In genomic region chr22:27003301-27003700, GRCh38 we compare ENCODE assay signal across 19 cellular contexts.
DNase-seq lines count a peak whose midpoint lies in the region; ATAC-seq and TF ChIP-seq lines count a peak whose summit lies in the region.
"Had no signal": no experiment of that assay in that cellular context is flagged by ENCODE, and none has a peak within 500 bp of the region (broad histone marks: within the 10 kb centered on the region; RNA-seq: fewer than 3 reads in every experiment).

No MANE protein-coding gene starts in this region.

- H4K12ac ChIP-seq in trophoblast cell (ENCODE audit: low read depth, low read length) = no peak overlapping the region

- no peak overlapping the region for H2BK120ac ChIP-seq in trophoblast cell (ENCODE audit: insufficient read depth, low read length, poor library complexity)

- no peak overlapping the region for H2BK12ac ChIP-seq in trophoblast cell (ENCODE audit: low read length)

- no peak overlapping the region for H4K91ac ChIP-seq in trophoblast cell (ENCODE audit: low read depth, low read length)

- no peak for TF ChIP-seq POLR2A in ovary (IDR thresholded peaks at IDR 0.05)
- no peak for TF ChIP-seq POLR2A in gastrocnemius medialis (IDR thresholded peaks at IDR 0.05)
- no peak for TF ChIP-seq POLR2A in esophagus squamous epithelium (IDR thresholded peaks at IDR 0.05)

- no peaks in the 10 kb centered on the region for H3K36me3 Mint-ChIP-seq in stimulated activated naive CD8-positive, alpha-beta T cell treated with anti-CD3 and anti-CD28 coated beads, Interleukin-15, Interleukin-2, amounts not matched to agents 100 ng/mL and 50 ng/mL, for 24 hours (ENCODE audit: low read depth)
- no peaks in the 10 kb centered on the region for H3K36me3 Mint-ChIP-seq in endodermal cell (ENCODE audit: low read depth)
- H3K36me3 Mint-ChIP-seq: CD14-positive monocyte; CD4-positive, alpha-beta memory T cell had no signal

- WGBS in endodermal cell (ENCODE audit: insufficient coverage in 1 of 2, insufficient read length in 1 of 2), 2 experiments = 92 to 93% methylated on average over 9 to 11 of the region's 11 CpGs
- 32 to 60% (median 41%) methylated on average over 11 of the region's 11 CpGs for WGBS in ovary, 3 donors
- WGBS in aorta, 2 donors = 82% methylated on average over 11 of the region's 11 CpGs
- WGBS in trophoblast cell (ENCODE audit: extremely low coverage, insufficient coverage, insufficient read length) = no CpG with 5 or more reads among the region's 11 CpGs
- 87 to 90% methylated on average over 11 of the region's 11 CpGs for WGBS in esophagus squamous epithelium, 2 donors

- no peak overlapping the region for H3K4me2 ChIP-seq in trophoblast cell (ENCODE audit: low read length)
- H3K4me2 ChIP-seq: A549, BLaER1 had no signal

- no peak for TF ChIP-seq CTCF in endodermal cell (conservative IDR thresholded peaks at IDR 0.05)
- no peak for TF ChIP-seq CTCF in ovary (IDR thresholded peaks at IDR 0.05)
- TF ChIP-seq CTCF in gastrocnemius medialis (IDR thresholded peaks at IDR 0.05 in 4 of 5, conservative IDR thresholded peaks at IDR 0.05 in 1 of 5) = no peak
- no peak for TF ChIP-seq CTCF in esophagus squamous epithelium (IDR thresholded peaks at IDR 0.05)

- no peaks in the 10 kb centered on the region for H3K79me1 ChIP-seq in trophoblast cell (ENCODE audit: low read length)

- peak overlapping the region; percentile 43 for H3K27ac Mint-ChIP-seq in stimulated activated naive CD8-positive, alpha-beta T cell treated with anti-CD3 and anti-CD28 coated beads, Interleukin-15, Interleukin-2, amounts not matched to agents 100 ng/mL and 50 ng/mL, for 24 hours
- H3K27ac Mint-ChIP-seq in endodermal cell = no peak overlapping the region
- H3K27ac Mint-ChIP-seq: CD14-positive monocyte; CD4-positive, alpha-beta memory T cell had no signal

- H2BK5ac ChIP-seq in trophoblast cell (ENCODE audit: low read depth, low read length, poor library complexity) = no peak overlapping the region

- H3K9me3 Mint-ChIP-seq in stimulated activated naive CD8-positive, alpha-beta T cell treated with anti-CD3 and anti-CD28 coated beads, Interleukin-15, Interleukin-2, amounts not matched to agents 100 ng/mL and 50 ng/mL, for 24 hours = no peaks in the 10 kb centered on the region
- no peaks in the 10 kb centered on the region for H3K9me3 Mint-ChIP-seq in endodermal cell
- H3K9me3 Mint-ChIP-seq: CD4-positive, alpha-beta memory T cell had no signal

- in situ Hi-C loops in gastrocnemius medialis (cut with MboI; ENCODE audit: low sequenced_read_pairs in 4 of 4) = no loop called here

- no peaks in the 10 kb centered on the region for H3K79me2 ChIP-seq in trophoblast cell (ENCODE audit: control insufficient read depth, insufficient read depth, low read length, poor library complexity)

- H3K27me3 ChIP-seq in endodermal cell (ENCODE audit: control insufficient read depth, insufficient read depth, low read length, poor library complexity, severe bottlenecking) = no peaks in the 10 kb centered on the region
- H3K27me3 ChIP-seq in ovary = no peaks in the 10 kb centered on the region
- no peaks in the 10 kb centered on the region for H3K27me3 ChIP-seq in aorta (ENCODE audit: control insufficient read depth in 1 of 2, insufficient read depth in 2 of 2, low read length in 1 of 2)
- no peaks in the 10 kb centered on the region for H3K27me3 ChIP-seq in trophoblast cell (ENCODE audit: insufficient read depth, low read length)
- H3K27me3 ChIP-seq in gastrocnemius medialis = peaks cover 3 to 9% (median 5%) of the 10 kb centered on the region in 3 donors
- peaks cover 0 to 16% (median 0%) of the 10 kb centered on the region in 4 donors for H3K27me3 ChIP-seq in esophagus squamous epithelium
- H3K27me3 ChIP-seq: BLaER1 had no signal

- no peak overlapping the region for H3K14ac ChIP-seq in trophoblast cell (ENCODE audit: low read length)

- H3K9me3 ChIP-seq in endodermal cell (ENCODE audit: control insufficient read depth, low read length) (no peaks in the 10 kb centered on the region), ovary (no peaks in the 10 kb centered on the region), aorta (ENCODE audit: control insufficient read depth, low read length) (no peaks in the 10 kb centered on the region), trophoblast cell (ENCODE audit: insufficient read depth, low read depth, low read length) (no peaks in the 10 kb centered on the region), gastrocnemius medialis (no peaks in the 10 kb centered on the region), esophagus squamous epithelium (no peaks in the 10 kb centered on the region)
- H3K9me3 ChIP-seq: A549, BLaER1 had no signal

- H3K27ac ChIP-seq in endodermal cell (ENCODE audit: low read depth, low read length) (peak overlapping the region; percentile 37), ovary (no peak overlapping the region), aorta (ENCODE audit: low read depth in 1 of 2, low read length in 2 of 2) (no peak overlapping the region), trophoblast cell (ENCODE audit: low read depth, low read length) (no peak overlapping the region), gastrocnemius medialis (no peak overlapping the region), esophagus squamous epithelium (no peak overlapping the region)
- H3K27ac ChIP-seq: 22Rv1, A549, BLaER1, GM23248 had no signal

- peaks cover 9% of the 10 kb centered on the region for H3K27me3 Mint-ChIP-seq in stimulated activated naive CD8-positive, alpha-beta T cell treated with anti-CD3 and anti-CD28 coated beads, Interleukin-15, Interleukin-2, amounts not matched to agents 100 ng/mL and 50 ng/mL, for 24 hours
- H3K27me3 Mint-ChIP-seq in endodermal cell (ENCODE audit: insufficient read depth) = peaks cover 8% of the 10 kb centered on the region

- no peak overlapping the region for H3K4ac ChIP-seq in trophoblast cell (ENCODE audit: low read depth, low read length)

- intact Hi-C loops in ovary (cut with DNase I) = no loop called here
- intact Hi-C loops in aorta (cut with DNase I) = no loop called here
- intact Hi-C loops in gastrocnemius medialis (cut with DNase I; ENCODE audit: low total_unique reads) = no loop called here
- intact Hi-C loops in esophagus squamous epithelium (cut with DNase I) = no loop called here

- H3K4me3 Mint-ChIP-seq in stimulated activated naive CD8-positive, alpha-beta T cell treated with anti-CD3 and anti-CD28 coated beads, Interleukin-15, Interleukin-2, amounts not matched to agents 100 ng/mL and 50 ng/mL, for 24 hours = no peak overlapping the region
- H3K4me3 Mint-ChIP-seq in endodermal cell = no peak overlapping the region
- H3K4me3 Mint-ChIP-seq: CD14-positive monocyte; CD4-positive, alpha-beta memory T cell had no signal

- H3K4me3 ChIP-seq in endodermal cell (ENCODE audit: low read length) (no peak overlapping the region), ovary (no peak overlapping the region), aorta (ENCODE audit: low read length in 2 of 2) (no peak overlapping the region), trophoblast cell (ENCODE audit: low read depth, low read length) (no peak overlapping the region), gastrocnemius medialis (no peak overlapping the region), esophagus squamous epithelium (no peak overlapping the region)
- H3K4me3 ChIP-seq: A549, BLaER1, GM23248 had no signal

- H3K36me3 ChIP-seq in endodermal cell (ENCODE audit: control insufficient read depth, insufficient read depth, low read length) = no peaks in the 10 kb centered on the region
- no peaks in the 10 kb centered on the region for H3K36me3 ChIP-seq in ovary
- no peaks in the 10 kb centered on the region for H3K36me3 ChIP-seq in aorta (ENCODE audit: control insufficient read depth in 1 of 2, insufficient read depth in 2 of 2, low read length in 1 of 2)
- no peaks in the 10 kb centered on the region for H3K36me3 ChIP-seq in trophoblast cell (ENCODE audit: control insufficient read depth in 1 of 2, insufficient read depth in 2 of 2, low read length in 2 of 2)
- no peaks in the 10 kb centered on the region for H3K36me3 ChIP-seq in gastrocnemius medialis
- H3K36me3 ChIP-seq in esophagus squamous epithelium = no peaks in the 10 kb centered on the region
- H3K36me3 ChIP-seq: BLaER1 had no signal

- H3K4me1 ChIP-seq in endodermal cell (ENCODE audit: control insufficient read depth, insufficient read depth, low read length) (peaks cover 7% of the 10 kb centered on the region), ovary (ENCODE audit: insufficient read depth) (peaks cover 6% of the 10 kb centered on the region), aorta (ENCODE audit: control insufficient read depth in 1 of 2, insufficient read depth in 2 of 2, low read length in 2 of 2) (no peaks in the 10 kb centered on the region), trophoblast cell (ENCODE audit: control insufficient read depth in 1 of 2, insufficient read depth in 2 of 2, low read length in 2 of 2) (peaks cover 0 to 2% of the 10 kb centered on the region in 2 experiments), gastrocnemius medialis (no peaks in the 10 kb centered on the region), esophagus squamous epithelium (no peaks in the 10 kb centered on the region)
- H3K4me1 ChIP-seq: A549, BLaER1 had no signal

- no peak overlapping the region for H3K18ac ChIP-seq in trophoblast cell (ENCODE audit: low read length)

- no peak overlapping the region for H2AK5ac ChIP-seq in trophoblast cell (ENCODE audit: low read length)

- no peak overlapping the region for H3K9ac ChIP-seq in endodermal cell (ENCODE audit: extremely low read depth, low read length, poor library complexity, severe bottlenecking)
- no peak overlapping the region for H3K9ac ChIP-seq in trophoblast cell (ENCODE audit: low read length)
- H3K9ac ChIP-seq: BLaER1, GM23248 had no signal

- no peak overlapping the region for H2AFZ ChIP-seq in trophoblast cell (ENCODE audit: insufficient read depth, low read length, poor library complexity)
- H2AFZ ChIP-seq: GM23248 had no signal

- no peak overlapping the region for H4K8ac ChIP-seq in trophoblast cell (ENCODE audit: low read depth, low read length)

- no peak for TF ChIP-seq EP300 in ovary (IDR thresholded peaks at IDR 0.05)

- no peaks in the 10 kb centered on the region for H3K4me1 Mint-ChIP-seq in stimulated activated naive CD8-positive, alpha-beta T cell treated with anti-CD3 and anti-CD28 coated beads, Interleukin-15, Interleukin-2, amounts not matched to agents 100 ng/mL and 50 ng/mL, for 24 hours (ENCODE audit: low read depth)
- peaks cover 15% of the 10 kb centered on the region for H3K4me1 Mint-ChIP-seq in endodermal cell
- H3K4me1 Mint-ChIP-seq: CD14-positive monocyte; CD4-positive, alpha-beta memory T cell had no signal

- H3K23ac ChIP-seq in trophoblast cell (ENCODE audit: low read length) = no peak overlapping the region

- no peak for DNase-seq in stimulated activated naive CD8-positive, alpha-beta T cell treated with anti-CD3 and anti-CD28 coated beads, Interleukin-15, Interleukin-2, amounts not matched to agents 100 U/mL and 50 U/mL, for 24 hours
- DNase-seq in endodermal cell (no peak), ovary (peak; percentile 16 to 56 (median 31)), aorta (no peak), trophoblast cell (no peak), gastrocnemius medialis (no peak), esophagus squamous epithelium (lab: John Stamatoyannopoulos, UW) (no peak)
- DNase-seq: CD4-positive, alpha-beta memory T cell; DMS79 treated with DMSO at 0.1 percent for 48 hours; GF-D8; GM23248; H7; IMR-90 had no signal

- no peak for ATAC-seq in stimulated activated naive CD8-positive, alpha-beta T cell treated with anti-CD3 and anti-CD28 coated beads, Interleukin-15, Interleukin-2, amounts not matched to agents 100 U/mL and 50 U/mL, for 24 hours
- ATAC-seq in aorta (ENCODE audit: low FRiP score) (peak; percentile 22), gastrocnemius medialis (no peak)
- ATAC-seq: A549, HCT116 had no signal

Comparison
In these comparisons a context has a peak if more than half of its experiments do, and no peak if none do; other contexts are left out.
1. DNase-seq: peak in ovary (5 of 5); none in stimulated activated naive CD8-positive, alpha-beta T cell treated with anti-CD3 and anti-CD28 coated beads, Interleukin-15, Interleukin-2, amounts not matched to agents 100 U/mL and 50 U/mL, for 24 hours (single experiment), endodermal cell (single experiment), aorta (0 of 2), trophoblast cell (0 of 2), gastrocnemius medialis (0 of 2) and esophagus squamous epithelium (single experiment).